15 cellular contexts compared by ENCODE assay signal in the genomic region with DNA sequence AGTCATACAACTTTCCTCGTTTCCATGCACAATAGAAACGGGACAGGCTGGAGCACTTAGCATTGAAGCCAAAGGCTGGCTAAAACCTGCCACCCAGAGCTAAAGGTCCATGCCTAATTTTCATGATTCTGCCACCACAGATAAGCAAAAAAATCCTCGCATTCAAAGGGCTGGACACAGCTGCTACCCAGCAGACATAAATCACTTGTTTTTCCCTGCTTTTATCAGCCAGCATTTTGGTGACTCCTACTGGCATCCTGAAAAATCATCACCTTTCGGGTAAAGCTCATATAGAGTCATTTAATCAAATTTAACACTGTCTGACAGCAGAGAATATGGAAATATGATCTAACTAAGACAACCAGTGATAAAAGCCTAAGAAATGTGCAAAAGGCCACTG. TPM values are rescaled to one million over a fixed set of nuclear protein-coding genes. Genes with fewer than 3 reads are reported as not detected.
DNase-seq lines count a peak whose midpoint lies in the region; ATAC-seq and TF ChIP-seq lines count a peak whose summit lies in the region.
"Had no signal": no experiment of that assay in that cellular context is flagged by ENCODE, and none has a peak within 500 bp of the region (broad histone marks: within the 10 kb centered on the region; RNA-seq: fewer than 3 reads in every experiment).

No MANE protein-coding gene starts in this region.

- no peaks in the 10 kb centered on the region for H3K27me3 ChIP-seq in tibial artery
- H3K27me3 ChIP-seq: breast epithelium had no signal

- DNase-seq in NCI-H82 (lab: John Stamatoyannopoulos, UW) (peak; percentile 1), NCI-H82 treated with DMSO at 0.1 percent for 48 hours (lab: John Stamatoyannopoulos, UW; ENCODE audit: unreplicated experiment) (no peak), RPMI7951 (ENCODE audit: low read depth) (peak; percentile 9), epithelial cell of proximal tubule (ENCODE audit: low read depth) (no peak), retinal pigment epithelial cell (ENCODE audit: low read depth) (no peak), tibial artery (no peak)
- DNase-seq: activated T-cell treated with anti-CD3 and anti-CD28 coated beads for 4 hours; GDM1; NCI-H2081 treated with DMSO at 0.1 percent for 48 hours; nucleus accumbens; stimulated activated naive CD4-positive, alpha-beta T cell treated with Interleukin-2 at 50 U/mL for 16 hours had no signal

- H3K4me3 ChIP-seq in epithelial cell of proximal tubule (ENCODE audit: low read depth, low read length) (no peak overlapping the region), retinal pigment epithelial cell (ENCODE audit: low read length) (no peak overlapping the region), tibial artery (no peak overlapping the region)
- H3K4me3 ChIP-seq: breast epithelium had no signal

- ATAC-seq in HG03139 (IDR thresholded peaks at IDR 0.05; ENCODE audit: unreplicated experiment) (no peak), HG03159 (IDR thresholded peaks at IDR 0.05; ENCODE audit: unreplicated experiment) (no peak)

- no peak overlapping the region for H3K27ac ChIP-seq in tibial artery
- H3K27ac ChIP-seq: breast epithelium, RWPE1 had no signal

- H3K9me3 ChIP-seq in tibial artery, result no peaks in the 10 kb centered on the region
- H3K9me3 ChIP-seq: breast epithelium had no signal

- no peaks in the 10 kb centered on the region for H3K4me1 ChIP-seq in tibial artery
- H3K4me1 ChIP-seq: breast epithelium had no signal

- TF ChIP-seq CTCF in epithelial cell of proximal tubule (conservative IDR thresholded peaks at IDR 0.05; ENCODE audit: low read depth, low read length) (peak; percentile 44), retinal pigment epithelial cell (conservative IDR thresholded peaks at IDR 0.05; ENCODE audit: low read depth, low read length) (peak; percentile 40), tibial artery (IDR thresholded peaks at IDR 0.05) (no peak)

- intact Hi-C loops in tibial artery (cut with DNase I; ENCODE audit: low total_unique reads), result no loop called here

- peaks cover 21 to 63% (median 54%) of the 10 kb centered on the region in 3 donors for H3K36me3 ChIP-seq in tibial artery
- H3K36me3 ChIP-seq: breast epithelium had no signal

RNA-seq across cellular contexts. Expression of a gene that starts 37.9 kb away (rescaled TPM):
- 33.5 and 34.8 TPM in 2 replicates for total RNA-seq in RPMI7951 (2014; rRNA removed; shearing (Covaris generic))
- total RNA-seq in epithelial cell of proximal tubule, result 19.2 and 29.8 TPM in 2 replicates

RNA-seq across cellular contexts. Expression of a gene that starts 45.4 kb away (rescaled TPM):
- 4.7 and 6.0 TPM in 2 replicates for total RNA-seq in RPMI7951 (2014; rRNA removed; shearing (Covaris generic))
- 1.1 and 3.8 TPM in 2 replicates for total RNA-seq in epithelial cell of proximal tubule

RNA-seq across cellular contexts. Expression of a gene that starts 45.8 kb away (rescaled TPM):
- total RNA-seq in RPMI7951 (2014; rRNA removed; shearing (Covaris generic)), result 27.9 and 43.3 TPM in 2 replicates
- 20.0 and 29.5 TPM in 2 replicates for total RNA-seq in epithelial cell of proximal tubule

Comparison
In these comparisons a context has a peak if more than half of its experiments do, and no peak if none do; other contexts are left out.
1. DNase-seq: peak in NCI-H82 (single experiment) and RPMI7951 (single experiment); none in NCI-H82 treated with DMSO at 0.1 percent for 48 hours (single experiment), epithelial cell of proximal tubule (single experiment), retinal pigment epithelial cell (single experiment) and tibial artery (0 of 2).
2. CTCF ChIP-seq: peak in epithelial cell of proximal tubule (single experiment) and retinal pigment epithelial cell (single experiment); none in tibial artery (0 of 2).